Comparison of ENCODE assay signal across 8 cellular contexts in genomic region chrX:30887721-30888120, GRCh38. TPM values are rescaled to one million over a fixed set of nuclear protein-coding genes. Genes with fewer than 3 reads are reported as not detected.
DNase-seq lines count a peak whose midpoint lies in the region; ATAC-seq, FAIRE-seq and TF ChIP-seq lines count a peak whose summit lies in the region.

No MANE protein-coding gene starts in this region.

- intact Hi-C loops in head of caudate nucleus (cut with DNase I): no loop called here

- no peak overlapping the region; the same call in 2 of the 3 replicates for H3K4me3 ChIP-seq in A549
- H3K4me3 ChIP-seq in MG63: peak overlapping the region; percentile 64; the same call in 1 of the 2 replicates
- peak overlapping the region; percentile 69 for H3K4me3 ChIP-seq in astrocyte (ENCODE audit: insufficient read depth, low read depth, low read length)
- H3K4me3 ChIP-seq in neural cell (ENCODE audit: low read length): peak overlapping the region; percentile 81

- H4K20me1 ChIP-seq in astrocyte (ENCODE audit: insufficient read depth, low read length): peaks cover 6% of the 10 kb centered on the region
- H4K20me1 ChIP-seq in neural cell (ENCODE audit: insufficient read depth): no peaks in the 10 kb centered on the region

- TF ChIP-seq CTCF in A549 (IDR thresholded peaks at IDR 0.05) (no peak), astrocyte (IDR thresholded peaks at IDR 0.05; ENCODE audit: insufficient read depth, low read depth, low read length) (no peak), neural cell (IDR thresholded peaks at IDR 0.05; ENCODE audit: poor library complexity, severe bottlenecking) (no peak)

- H3K4me1 ChIP-seq in A549 (peaks cover 5% of the 10 kb centered on the region; the same call in 1 of the 3 replicates), astrocyte (ENCODE audit: insufficient read depth, low read length) (no peaks in the 10 kb centered on the region)

- H3K36me3 Mint-ChIP-seq in astrocyte (ENCODE audit: low read depth, unreplicated experiment): no peaks in the 10 kb centered on the region

- H3K27ac ChIP-seq in A549 (no peak overlapping the region), astrocyte (ENCODE audit: low read depth, low read length) (no peak overlapping the region), neural cell (ENCODE audit: low read length) (no peak overlapping the region)

- no peak overlapping the region for H3K27ac Mint-ChIP-seq in astrocyte (ENCODE audit: unreplicated experiment)

- no peaks in the 10 kb centered on the region for H3K9me2 ChIP-seq in neural cell (ENCODE audit: insufficient read depth, low read length)

- no peak for TF ChIP-seq EP300 in A549 (IDR thresholded peaks at IDR 0.05)
- no peak for TF ChIP-seq EP300 in neural cell (conservative IDR thresholded peaks at IDR 0.05; ENCODE audit: poor library complexity, severe bottlenecking)

- peak overlapping the region; percentile 91 for H3K4me3 Mint-ChIP-seq in astrocyte (ENCODE audit: unreplicated experiment)

- CTCF ChIA-PET in A549 (lab: Yijun Ruan, JAX): no interaction called here

- FAIRE-seq in A549 (lab: Jason Lieb, UNC) (no peak), astrocyte (lab: Jason Lieb, UNC) (no peak)

- POLR2A ChIA-PET in A549 (lab: Yijun Ruan, JAX): no interaction called here

- H3F3A ChIP-seq in neural cell (ENCODE audit: insufficient read depth, low read length, poor library complexity, severe bottlenecking): no peaks in the 10 kb centered on the region

- ATAC-seq in A549 (no peak), HG03045 (IDR thresholded peaks at IDR 0.05; ENCODE audit: unreplicated experiment) (no peak)

- no peaks in the 10 kb centered on the region for H3K9me3 ChIP-seq in A549
- H3K9me3 ChIP-seq in MG63: no peaks in the 10 kb centered on the region
- H3K9me3 ChIP-seq in astrocyte (ENCODE audit: insufficient read depth, low read depth, low read length): no peaks in the 10 kb centered on the region
- no peaks in the 10 kb centered on the region for H3K9me3 ChIP-seq in neural cell (ENCODE audit: low read length)

- no peaks in the 10 kb centered on the region for H3K9me3 Mint-ChIP-seq in astrocyte (ENCODE audit: unreplicated experiment)

- TF ChIP-seq RAD21 in A549 (conservative IDR thresholded peaks at IDR 0.05 in 1 of 2, IDR thresholded peaks at IDR 0.05 in 1 of 2) (no peak), neural cell (conservative IDR thresholded peaks at IDR 0.05) (no peak)

- 84% methylated on average over 4 of the region's 4 CpGs for WGBS in A549 (ENCODE audit: missing lambda C conversion rate)

- H3K9ac ChIP-seq in astrocyte (ENCODE audit: low read length) (no peak overlapping the region), neural cell (ENCODE audit: low read length) (peak overlapping the region; percentile 77)

- H2AFZ ChIP-seq in astrocyte (ENCODE audit: low read depth, low read length) (no peak overlapping the region), neural cell (ENCODE audit: low read depth, low read length) (no peak overlapping the region)

- DNase-seq in A549 (ENCODE audit: low read depth in 1 of 2, low spot score in 1 of 2) (no peak), MG63 (no peak), astrocyte (ENCODE audit: low read depth) (no peak), iPS-NIHi7 (ENCODE audit: extremely low spot score) (no peak), head of caudate nucleus (no peak), NCI-H2227 treated with DMSO at 0.1 percent for 48 hours (lab: John Stamatoyannopoulos, UW) (no peak)

- no peaks in the 10 kb centered on the region for H3K27me3 Mint-ChIP-seq in astrocyte (ENCODE audit: low read depth, unreplicated experiment)

- peak overlapping the region; percentile 68 for H3K4me2 ChIP-seq in A549
- peak overlapping the region; percentile 91 for H3K4me2 ChIP-seq in astrocyte (ENCODE audit: low read length)
- H3K4me2 ChIP-seq in neural cell (ENCODE audit: low read length): peak overlapping the region; percentile 68

- H3K79me2 ChIP-seq in astrocyte (ENCODE audit: insufficient read depth, low read length) (peaks cover 59% of the 10 kb centered on the region), neural cell (replicated peaks; ENCODE audit: insufficient read depth, low read length) (peaks cover 16% of the 10 kb centered on the region)

- peaks cover 4% of the 10 kb centered on the region for H3K4me1 Mint-ChIP-seq in astrocyte (ENCODE audit: low read depth, unreplicated experiment)

- no peaks in the 10 kb centered on the region for H3K36me3 ChIP-seq in MG63
- H3K36me3 ChIP-seq in astrocyte (ENCODE audit: insufficient read depth, low read length): no peaks in the 10 kb centered on the region
- no peaks in the 10 kb centered on the region for H3K36me3 ChIP-seq in neural cell (ENCODE audit: insufficient read depth, low read length)

- H3K27me3 ChIP-seq in MG63: no peaks in the 10 kb centered on the region
- H3K27me3 ChIP-seq in astrocyte (ENCODE audit: insufficient read depth, low read length): no peaks in the 10 kb centered on the region
- H3K27me3 ChIP-seq in neural cell (ENCODE audit: insufficient read depth, low read depth, low read length): no peaks in the 10 kb centered on the region

- no peak for TF ChIP-seq POLR2A in A549 (IDR thresholded peaks at IDR 0.05; ENCODE audit: low read length)

TF ChIP-seq in A549, 52 proteins besides CTCF, POLR2A, EP300 and RAD21 (continues in another document):
- TF ChIP-seq EHF (CRISPR knock-in tag; IDR thresholded peaks at IDR 0.05) (no peak), CHD4 (IDR thresholded peaks at IDR 0.05; ENCODE audit: borderline replicate concordance) (no peak), HES2 (IDR thresholded peaks at IDR 0.05) (no peak), TFCP2L1 (CRISPR knock-in tag; IDR thresholded peaks at IDR 0.05) (no peak), RFX5 (IDR thresholded peaks at IDR 0.05) (no peak), JUNB (IDR thresholded peaks at IDR 0.05) (no peak), HEYL (CRISPR knock-in tag; IDR thresholded peaks at IDR 0.05) (no peak), FOXS1 (CRISPR knock-in tag; IDR thresholded peaks at IDR 0.05) (no peak), USF2 (IDR thresholded peaks at IDR 0.05) (no peak), ZNF302 (CRISPR knock-in tag; IDR thresholded peaks at IDR 0.05) (no peak), KDM1A (IDR thresholded peaks at IDR 0.05; ENCODE audit: low read depth) (no peak), BHLHE40 (IDR thresholded peaks at IDR 0.05; ENCODE audit: low read depth, low read length) (no peak), CBX8 (IDR thresholded peaks at IDR 0.05) (no peak), HOXA7 (CRISPR knock-in tag; IDR thresholded peaks at IDR 0.05) (no peak), MYC (IDR thresholded peaks at IDR 0.05; ENCODE audit: borderline replicate concordance, low read length) (no peak), TP53 (CRISPR knock-in tag; IDR thresholded peaks at IDR 0.05) (no peak), SMC3 (IDR thresholded peaks at IDR 0.05) (no peak)

TF ChIP-seq in neural cell, 6 proteins besides CTCF, POLR2A, EP300 and RAD21:
- no peak for TF ChIP-seq MXI1 (conservative IDR thresholded peaks at IDR 0.05; ENCODE audit: poor library complexity, severe bottlenecking)
- no peak for TF ChIP-seq SMC3 (conservative IDR thresholded peaks at IDR 0.05; ENCODE audit: poor library complexity)
- no peak for TF ChIP-seq POLR2AphosphoS5 (IDR thresholded peaks at IDR 0.05)
- no peak for TF ChIP-seq REST (IDR thresholded peaks at IDR 0.05; ENCODE audit: borderline replicate concordance)

RNA-seq across cellular contexts. Expression of gene TAB3, which starts 1.3 kb away (rescaled TPM):
- polyA plus RNA-seq in A549 (2011; rRNA removed): 17.7 and 18.6 TPM in 2 replicates
- polyA plus RNA-seq in A549 (2012; cell fraction: cytosol; rRNA removed): 5.3 and 7.7 TPM in 2 replicates
- 5.0 and 7.9 TPM in 2 replicates for polyA plus RNA-seq in A549 (2012; cell fraction: nucleus; rRNA removed)
- 11.2 to 12.2 TPM (median 11.3 TPM) in 3 replicates for polyA plus RNA-seq in A549 (2017; fragmentation: RNase III; extraction: RNeasy Plus Mini Kit Qiagen cat#74134 plus additional on column Dnase treatment)
- 12.1 and 17.5 TPM in 2 replicates for polyA minus RNA-seq in A549 (2011; rRNA and poly(A)+ RNA removed)
- total RNA-seq in MG63 (2014; rRNA removed; shearing (Covaris generic); ENCODE audit: low replicate concordance): 0.82 and 1.7 TPM in 2 replicates
- total RNA-seq in astrocyte: 17.7 and 19.3 TPM in 2 replicates
- 24.9 and 28.7 TPM in 2 replicates for polyA plus RNA-seq in neural cell
- 40.2 and 52.6 TPM in 2 replicates for polyA minus RNA-seq in neural cell
